11 cellular contexts compared by ENCODE assay signal in genomic region chr1:86760199-86760598, GRCh38.
"Had no signal": no experiment of that assay in that cellular context is flagged by ENCODE, and none has a peak within 500 bp of the region (broad histone marks: within the 10 kb centered on the region; RNA-seq: fewer than 3 reads in every experiment).

No MANE protein-coding gene starts in this region.

- H3K4me1 ChIP-seq: HAP-1 had no signal

- H3K4me2 ChIP-seq: GM23338 had no signal

- H3K27ac ChIP-seq: GM23248 had no signal

- H3K9ac ChIP-seq: GM23248 had no signal

- H3K4me3 ChIP-seq: GM23248, GM23338, HAP-1 had no signal

- FAIRE-seq: H1, H54 had no signal

- H3K36me3 ChIP-seq: HAP-1 had no signal

- H3K9me3 ChIP-seq: HAP-1 had no signal

- ATAC-seq: GM23338, HCT116 had no signal

- H2AFZ ChIP-seq: GM23248, GM23338 had no signal

- DNase-seq: GM23248, GOT3, H7, H9, HCEC 1CT, HFFc6 had no signal
